19 cellular contexts compared by ENCODE assay signal in the genomic region with DNA sequence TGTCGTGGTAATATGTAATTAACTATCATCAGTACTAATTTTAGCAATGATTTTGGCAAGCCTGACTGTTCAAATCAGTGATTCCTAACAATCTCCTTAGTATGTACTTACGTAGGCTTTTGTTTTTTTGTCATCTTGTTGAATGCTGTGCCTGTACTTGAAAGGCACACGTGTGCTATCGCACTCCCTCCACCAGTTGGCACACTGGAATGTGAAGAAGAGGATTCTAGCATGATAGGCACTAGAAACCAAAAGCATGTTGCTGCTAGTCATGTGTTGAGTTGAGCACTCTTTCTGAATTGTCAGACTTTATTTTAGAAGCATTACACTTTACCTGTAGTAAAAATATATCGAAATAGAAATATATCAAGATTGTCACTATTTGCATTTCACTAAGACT.
"Had no signal": no experiment of that assay in that cellular context is flagged by ENCODE, and none has a peak within 500 bp of the region (broad histone marks: within the 10 kb centered on the region; RNA-seq: fewer than 3 reads in every experiment).

No MANE protein-coding gene starts in this region.

- H3K36me3 ChIP-seq: uterus had no signal

- H3K9me3 ChIP-seq: sigmoid colon, suprapubic skin, tibial artery, upper lobe of left lung, uterus had no signal

- H3K9me3 Mint-ChIP-seq: endodermal cell, natural killer cell, neural crest cell had no signal

- H3K27ac Mint-ChIP-seq: endodermal cell, natural killer cell had no signal

- H3K27ac ChIP-seq: coronary artery, hepatocyte, sigmoid colon, suprapubic skin, tibial artery, upper lobe of left lung, uterus had no signal

- ATAC-seq: left colon, natural killer cell had no signal

- DNase-seq: effector CD4-positive, alpha-beta T cell; endodermal cell; foreskin melanocyte; head of caudate nucleus; left colon; mesendoderm; natural killer cell; posterior cingulate gyrus; sigmoid colon; small intestine; stimulated activated CD4-positive, alpha-beta T cell treated with anti-CD3 and anti-CD28 coated beads, Interleukin-12 subunit alpha, Interleukin-12 subunit beta, amount 100 ng/mL, for 4 hours; stimulated activated naive CD4-positive, alpha-beta T cell treated with Interleukin-2 at 50 U/mL for 16 hours; tibial artery; upper lobe of left lung; uterus had no signal

- H3K4me3 ChIP-seq: coronary artery, hepatocyte, sigmoid colon, suprapubic skin, tibial artery, upper lobe of left lung, uterus had no signal

- H3K4me1 ChIP-seq: sigmoid colon, suprapubic skin, tibial artery, upper lobe of left lung, uterus had no signal

- H3K4me3 Mint-ChIP-seq: endodermal cell, natural killer cell, neural crest cell had no signal

- H3K27me3 ChIP-seq: hepatocyte, sigmoid colon, suprapubic skin, tibial artery, upper lobe of left lung, uterus had no signal
